ENCODE assay signal across 31 cellular contexts in the genomic region with DNA sequence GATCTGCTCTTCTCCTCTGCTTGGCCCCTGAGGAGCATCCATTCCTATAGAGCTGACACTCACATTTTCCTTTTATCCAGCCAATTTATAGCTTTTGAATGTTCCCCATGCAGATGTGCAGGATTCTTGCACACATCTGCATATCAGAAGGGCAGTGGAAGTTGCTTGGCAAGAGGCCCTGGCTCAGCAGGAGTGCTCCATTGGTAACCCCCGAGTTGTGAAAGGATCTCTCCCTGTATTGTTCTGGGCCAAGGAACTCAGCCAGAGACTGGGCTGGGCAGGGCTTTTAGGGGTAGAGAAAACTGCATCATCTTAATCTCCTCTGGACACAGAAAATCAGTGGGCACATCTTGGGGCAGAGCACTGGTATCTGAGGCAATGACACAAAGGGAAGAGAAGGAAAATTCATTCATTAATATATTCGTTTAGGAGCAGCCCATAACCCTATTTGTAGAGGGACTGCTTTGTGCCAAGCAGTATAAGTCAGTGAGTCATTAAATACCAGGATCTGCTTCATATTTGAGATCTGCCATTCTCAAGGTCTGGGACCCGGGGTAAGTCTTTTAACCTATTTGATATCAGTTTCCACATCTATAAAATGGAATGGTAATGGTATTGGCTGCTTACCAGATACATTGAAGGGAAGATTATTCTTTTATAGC. TPM values are rescaled to one million over a fixed set of nuclear protein-coding genes. Genes with fewer than 3 reads are reported as not detected.
A peak's percentile ranks its signal among the peaks of the same experiment; 100 is the strongest.
DNase-seq lines count a peak whose midpoint lies in the region; ATAC-seq and TF ChIP-seq lines count a peak whose summit lies in the region.
"Had no signal": no experiment of that assay in that cellular context is flagged by ENCODE, and none has a peak within 500 bp of the region (broad histone marks: within the 10 kb centered on the region; RNA-seq: fewer than 3 reads in every experiment).

No MANE protein-coding gene starts in this region.

- H3K27me3 ChIP-seq in tibial artery, result no peaks in the 10 kb centered on the region
- H3K27me3 ChIP-seq: colonic mucosa had no signal

- no peaks in the 10 kb centered on the region for H3K36me3 Mint-ChIP-seq in nephron (ENCODE audit: low read depth)
- H3K36me3 Mint-ChIP-seq: activated naive CD4-positive, alpha-beta T cell treated with anti-CD3 and anti-CD28 coated beads, Interleukin-2, amount 50 U/mL, for 24 hours had no signal

- peak overlapping the region; percentile 28 to 50 for H3K27ac ChIP-seq in coronary artery
- H3K27ac ChIP-seq in tibial artery, result peak overlapping the region; percentile 2 to 44
- H3K27ac ChIP-seq in RWPE1, result no peak overlapping the region
- H3K27ac ChIP-seq: colonic mucosa, epithelial cell of prostate, lower lobe of right lung, prostate gland, skin epidermis had no signal

- no peaks in the 10 kb centered on the region for H3K36me3 ChIP-seq in tibial artery
- H3K36me3 ChIP-seq: colonic mucosa, lower lobe of right lung, prostate gland had no signal

- peaks cover 42% of the 10 kb centered on the region for H3K4me1 Mint-ChIP-seq in nephron
- H3K4me1 Mint-ChIP-seq: activated CD4-positive, alpha-beta T cell treated with anti-CD3 and anti-CD28 coated beads, Interleukin-2, amount 10 ng/mL, durations not matched to agents 24 days and 14 days; activated naive CD4-positive, alpha-beta T cell treated with anti-CD3 and anti-CD28 coated beads, Interleukin-2, amount 50 U/mL, for 24 hours had no signal

- in situ Hi-C loops in KBM-7 (cut with MboI; ENCODE audit: low pct_unique_long_range_greater_than_20kb, low sequenced_read_pairs), result no loop called here

- H3K9me3 ChIP-seq in tibial artery, result no peaks in the 10 kb centered on the region
- H3K9me3 ChIP-seq: colonic mucosa, lower lobe of right lung, prostate gland had no signal

- ATAC-seq in Right ventricle myocardium superior (ENCODE audit: poor library complexity), result no peak
- ATAC-seq: GM12878, lower lobe of right lung had no signal

- TF ChIP-seq CTCF in coronary artery (IDR thresholded peaks at IDR 0.05) (no peak), nephron (IDR thresholded peaks at IDR 0.05; ENCODE audit: unreplicated experiment in 3 of 3) (no peak), tibial artery (IDR thresholded peaks at IDR 0.05) (no peak), RWPE1 (conservative IDR thresholded peaks at IDR 0.05; ENCODE audit: low read depth) (no peak)

- CTCF ChIA-PET in RWPE1 (lab: Yijun Ruan, JAX), result no interaction called here

- H3K4me1 ChIP-seq in tibial artery, result peaks cover 0 to 23% (median 15%) of the 10 kb centered on the region in 4 donors
- H3K4me1 ChIP-seq: colonic mucosa, lower lobe of right lung, prostate gland had no signal

- H3K27me3 Mint-ChIP-seq in nephron (ENCODE audit: low read depth), result no peaks in the 10 kb centered on the region
- H3K27me3 Mint-ChIP-seq: activated naive CD4-positive, alpha-beta T cell treated with anti-CD3 and anti-CD28 coated beads, Interleukin-2, amount 50 U/mL, for 24 hours; naive B cell had no signal

- peak; percentile 42 for DNase-seq in Right ventricle myocardium superior
- no peak for DNase-seq in cardiac septum (ENCODE audit: low spot score)
- DNase-seq in coronary artery (ENCODE audit: low spot score), result no peak
- peak in 1 of 2 donors; percentile 22 for DNase-seq in tibial artery
- no peak for DNase-seq in RWPE1 (ENCODE audit: low spot score)
- DNase-seq in C1 segment of cervical spinal cord (lab: John Stamatoyannopoulos, UW), result no peak
- DNase-seq in KBM-7, result no peak
- DNase-seq: activated CD4-positive, alpha-beta T cell treated with anti-CD3 and anti-CD28 coated beads, Interleukin-2, amount 10 ng/mL, durations not matched to agents 24 days and 14 days; activated CD8-positive, alpha-beta memory T cell treated with anti-CD3 and anti-CD28 coated beads for 24 hours; activated T-cell treated with anti-CD3 and anti-CD28 coated beads for 4 hours; AML-193; colonic mucosa; DMS 273 treated with DMSO at 0.1 percent for 48 hours; effector CD8-positive, alpha-beta T cell; H9; lower lobe of right lung; midbrain; naive B cell; NCI-H446 treated with DMSO at 0.1 percent for 48 hours; NCI-H82; stimulated activated naive CD4-positive, alpha-beta T cell; T-helper 9 cell had no signal

- POLR2A ChIA-PET in RWPE1 (lab: Yijun Ruan, JAX; ENCODE audit: low non-redundant PET), result no interaction called here

- H3K4me3 ChIP-seq in coronary artery, result no peak overlapping the region
- no peak overlapping the region for H3K4me3 ChIP-seq in tibial artery
- H3K4me3 ChIP-seq: colonic mucosa, GM12878, lower lobe of right lung, prostate gland, skin epidermis had no signal

- no peak overlapping the region for H3K4me3 Mint-ChIP-seq in nephron
- H3K4me3 Mint-ChIP-seq: activated CD4-positive, alpha-beta T cell treated with anti-CD3 and anti-CD28 coated beads, Interleukin-2, amount 10 ng/mL, durations not matched to agents 24 days and 14 days; activated naive CD4-positive, alpha-beta T cell treated with anti-CD3 and anti-CD28 coated beads, Interleukin-2, amount 50 U/mL, for 24 hours; H9; naive B cell had no signal

- H3K27ac Mint-ChIP-seq in nephron, result peak overlapping the region in 2 of 3 experiments; percentile 11 to 30
- H3K27ac Mint-ChIP-seq: activated CD4-positive, alpha-beta T cell treated with anti-CD3 and anti-CD28 coated beads, Interleukin-2, amount 10 ng/mL, durations not matched to agents 24 days and 14 days; activated naive CD4-positive, alpha-beta T cell treated with anti-CD3 and anti-CD28 coated beads, Interleukin-2, amount 50 U/mL, for 24 hours; activated T-helper 2 cell treated with anti-CD3 and anti-CD28 coated beads, Interferon-gamma antibody, Interleukin-2, Interleukin-4, amounts not matched to agents 10 μg/mL and 5 μg/mL and 100 μg/mL, durations not matched to agents 14 hours and 24 hours and 36 hours; H9 had no signal

- H3K9me3 Mint-ChIP-seq in nephron, result peaks cover 6% of the 10 kb centered on the region
- H3K9me3 Mint-ChIP-seq: activated CD4-positive, alpha-beta T cell treated with anti-CD3 and anti-CD28 coated beads, Interleukin-2, amount 10 ng/mL, durations not matched to agents 24 days and 14 days; activated naive CD4-positive, alpha-beta T cell treated with anti-CD3 and anti-CD28 coated beads, Interleukin-2, amount 50 U/mL, for 24 hours; activated T-helper 2 cell treated with anti-CD3 and anti-CD28 coated beads, Interferon-gamma antibody, Interleukin-2, Interleukin-4, amounts not matched to agents 10 μg/mL and 5 μg/mL and 100 μg/mL, durations not matched to agents 14 hours and 24 hours and 36 hours had no signal

- intact Hi-C loops in Right ventricle myocardium superior (cut with DNase I) (no loop called here), cardiac septum (cut with DNase I) (no loop called here), tibial artery (cut with DNase I; ENCODE audit: low total_unique reads) (no loop called here)

RNA-seq across cellular contexts. Expression of a gene that starts 31.0 kb away (rescaled TPM):
- 5.0 TPM for total RNA-seq in Right ventricle myocardium superior
- total RNA-seq in cardiac septum, result 3.2 TPM
- total RNA-seq: A172, bronchial epithelial cell, GM12878 had no signal
